In the genomic region with DNA sequence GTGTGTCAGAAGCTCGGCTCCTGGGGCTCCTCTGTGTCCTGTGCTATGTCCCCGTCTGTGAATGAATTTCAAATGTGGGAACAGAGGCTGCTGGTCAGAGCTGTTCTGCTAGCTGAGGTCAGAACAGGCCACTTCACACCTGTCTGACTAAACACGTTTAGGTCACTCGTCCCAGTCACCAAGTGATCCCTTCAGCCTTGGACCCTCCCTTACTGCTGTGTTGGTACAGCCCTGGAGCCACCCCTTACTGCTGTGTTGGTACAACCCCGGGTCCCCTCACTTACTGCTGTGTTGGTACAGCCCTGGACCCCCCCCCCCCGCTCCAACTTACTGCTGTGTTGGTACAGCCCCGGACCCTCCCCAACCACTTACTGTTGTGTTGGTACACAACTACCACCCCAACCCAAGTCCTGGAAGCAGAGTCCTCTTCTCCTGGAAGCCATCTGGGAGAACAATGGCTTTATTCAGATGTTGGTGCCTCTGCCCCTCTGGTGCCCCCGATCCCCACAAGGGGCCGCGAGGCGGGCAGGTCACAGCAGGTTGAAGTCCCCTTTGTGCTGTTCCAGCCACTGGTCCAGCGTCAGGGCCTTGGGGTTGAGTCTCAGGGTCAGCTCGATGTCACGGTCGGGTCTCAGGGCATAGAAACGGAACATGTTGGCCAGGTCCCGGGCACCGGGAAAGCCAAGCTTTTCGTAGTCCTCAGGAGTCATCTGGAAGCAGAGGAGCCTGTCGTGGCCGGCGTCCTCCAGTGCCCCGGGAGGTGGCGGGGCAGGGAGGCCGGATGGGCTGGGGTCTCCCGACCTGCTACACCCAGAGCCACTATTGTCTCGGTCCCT, we compare ENCODE assay signal across 14 cellular contexts. TPM values are rescaled to one million over a fixed set of nuclear protein-coding genes. Genes with fewer than 3 reads are reported as not detected.
DNase-seq lines count a peak whose midpoint lies in the region; ATAC-seq, FAIRE-seq and TF ChIP-seq lines count a peak whose summit lies in the region.
"Had no signal": no experiment of that assay in that cellular context is flagged by ENCODE, and none has a peak within 500 bp of the region (broad histone marks: within the 10 kb centered on the region; RNA-seq: fewer than 3 reads in every experiment).

No MANE protein-coding gene starts in this region.

- H3K9ac ChIP-seq in HUES64 (ENCODE audit: low read depth, low read length), result 0 out of 2 replicates have a peak overlapping the region, but pooled peaks have one; percentile 7
- H3K9ac ChIP-seq: parathyroid adenoma had no signal

- H3K27me3 Mint-ChIP-seq in endothelial cell (ENCODE audit: unreplicated experiment), result peaks cover 2% of the 10 kb centered on the region

- H3K36me3 Mint-ChIP-seq in endothelial cell (ENCODE audit: low read depth, unreplicated experiment), result peaks cover 12% of the 10 kb centered on the region

- H3K36me3 ChIP-seq in HUES64 (ENCODE audit: insufficient read depth, low read length), result peaks cover 46% of the 10 kb centered on the region
- peaks cover 17% of the 10 kb centered on the region for H3K36me3 ChIP-seq in bronchial epithelial cell (ENCODE audit: control insufficient read depth, insufficient read depth, low read length)

- WGBS in HUES64, result 88% methylated on average over 26 of the region's 27 CpGs

- no peak overlapping the region for H3K27ac Mint-ChIP-seq in endothelial cell (ENCODE audit: unreplicated experiment)

- H3K4me3 Mint-ChIP-seq in endothelial cell (ENCODE audit: unreplicated experiment), result no peak overlapping the region

- no peak for TF ChIP-seq CTCF in bronchial epithelial cell (IDR thresholded peaks at IDR 0.05; ENCODE audit: insufficient read depth, low read length, severe bottlenecking)
- TF ChIP-seq CTCF in endothelial cell (IDR thresholded peaks at IDR 0.05; ENCODE audit: unreplicated experiment), result no peak

- no peaks in the 10 kb centered on the region for H3K9me3 Mint-ChIP-seq in endothelial cell (ENCODE audit: unreplicated experiment)

- peak; percentile 74 for DNase-seq in DMS 273 (lab: John Stamatoyannopoulos, UW; ENCODE audit: unreplicated experiment)
- no peak for DNase-seq in bronchial epithelial cell (ENCODE audit: low read depth)
- peak; percentile 12 for DNase-seq in myocyte (ENCODE audit: low read depth)
- no peak for DNase-seq in endothelial cell (ENCODE audit: low spot score)
- DNase-seq in mucosa of gallbladder (ENCODE audit: low spot score), result no peak
- DNase-seq: activated CD4-positive, CD25-positive, alpha-beta regulatory T cell treated with anti-CD3 and anti-CD28 coated beads, Interleukin-2, amount 50 U/mL, for 72 hours; left cardiac atrium; SHP77; stimulated activated CD4-positive, alpha-beta T cell treated with anti-CD3 and anti-CD28 coated beads, Interleukin-1b, Interleukin-23, amount 100 ng/mL, for 48 hours; stomach had no signal

- H3K4me1 ChIP-seq in HUES64 (ENCODE audit: insufficient read depth, low read length), result peaks cover 4% of the 10 kb centered on the region; the same call in 1 of the 2 replicates
- H3K4me1 ChIP-seq: parathyroid adenoma had no signal

- peak overlapping the region; percentile 12 for H3K27ac ChIP-seq in HUES64 (ENCODE audit: low read depth, low read length)
- H3K27ac ChIP-seq: parathyroid adenoma had no signal

- ATAC-seq in HG03520 (IDR thresholded peaks at IDR 0.05; ENCODE audit: unreplicated experiment), result no peak
- ATAC-seq in GM19463 (IDR thresholded peaks at IDR 0.05; ENCODE audit: unreplicated experiment), result no peak
- ATAC-seq: left cardiac atrium had no signal

- H3K4me3 ChIP-seq in HUES64 (ENCODE audit: low read length), result no peak overlapping the region
- no peak overlapping the region for H3K4me3 ChIP-seq in bronchial epithelial cell (ENCODE audit: low read depth, low read length)
- H3K4me3 ChIP-seq: stomach had no signal

- H3K27me3 ChIP-seq in HUES64 (ENCODE audit: insufficient read depth, low read length) (no peaks in the 10 kb centered on the region), bronchial epithelial cell (ENCODE audit: control insufficient read depth, insufficient read depth, low read length) (no peaks in the 10 kb centered on the region)
- H3K27me3 ChIP-seq: stomach had no signal

- H3K9me3 ChIP-seq in HUES64 (ENCODE audit: insufficient read depth, low read depth, low read length), result no peaks in the 10 kb centered on the region
- H3K9me3 ChIP-seq: stomach had no signal

- H3K4me1 Mint-ChIP-seq in endothelial cell (ENCODE audit: unreplicated experiment), result no peaks in the 10 kb centered on the region

- FAIRE-seq in bronchial epithelial cell (lab: Jason Lieb, UNC), result peak; percentile 68

RNA-seq across cellular contexts. Expression of gene NMRAL1, which starts 13.0 kb away (rescaled TPM):
- 40.3 TPM for polyA plus RNA-seq in HUES64 (2013, experiment 1 of 2)
- 35.9 TPM for polyA plus RNA-seq in HUES64 (2013, experiment 2 of 2)
- 62.7 and 69.4 TPM in 2 replicates for total RNA-seq in bronchial epithelial cell
- 22.6 and 35.8 TPM in 2 replicates for total RNA-seq in myocyte
- polyA plus RNA-seq in myocyte (2012), result 17.6 TPM
- 35.3 TPM for total RNA-seq in endothelial cell (ENCODE audit: unreplicated experiment)
- total RNA-seq in mucosa of gallbladder, result 58.9 TPM

RNA-seq across cellular contexts. Expression of gene HMOX2, which starts 14.7 kb away (rescaled TPM):
- polyA plus RNA-seq in HUES64 (2013, experiment 1 of 2), result 30.9 TPM
- 25.1 TPM for polyA plus RNA-seq in HUES64 (2013, experiment 2 of 2)
- total RNA-seq in bronchial epithelial cell, result 66.1 and 92.7 TPM in 2 replicates
- 35.4 and 37.5 TPM in 2 replicates for total RNA-seq in myocyte
- 67.7 TPM for polyA plus RNA-seq in myocyte (2012)
- 225 TPM for total RNA-seq in endothelial cell (ENCODE audit: unreplicated experiment)
- 85.2 TPM for total RNA-seq in mucosa of gallbladder

RNA-seq across cellular contexts. Expression of gene DNAJA3, which starts 35.8 kb away (rescaled TPM):
- 39.6 TPM for polyA plus RNA-seq in HUES64 (2013, experiment 1 of 2)
- 40.3 TPM for polyA plus RNA-seq in HUES64 (2013, experiment 2 of 2)
- total RNA-seq in bronchial epithelial cell (62.9 and 74.8 TPM in 2 replicates), myocyte (67.6 and 72.7 TPM in 2 replicates), endothelial cell (ENCODE audit: unreplicated experiment) (32.0 TPM), mucosa of gallbladder (41.0 TPM)
- 47.1 TPM for polyA plus RNA-seq in myocyte (2012)

RNA-seq across cellular contexts. Expression of gene CORO7, which starts 45.1 kb away (rescaled TPM):
- polyA plus RNA-seq in HUES64 (2013, experiment 1 of 2), result 10.0 TPM
- 14.5 TPM for polyA plus RNA-seq in HUES64 (2013, experiment 2 of 2)
- total RNA-seq in bronchial epithelial cell (7.6 and 15.6 TPM in 2 replicates), myocyte (122 and 370 TPM in 2 replicates), endothelial cell (ENCODE audit: unreplicated experiment) (103 TPM), mucosa of gallbladder (58.3 TPM)
- 78.9 TPM for polyA plus RNA-seq in myocyte (2012)

Comparison
In these comparisons a context has a peak if more than half of its experiments do, and no peak if none do; other contexts are left out.
1. DNase-seq: peak in DMS 273 (single experiment) and myocyte (single experiment); none in bronchial epithelial cell (single experiment), endothelial cell (single experiment) and mucosa of gallbladder (single experiment).